13 cellular contexts compared by ENCODE assay signal in the genomic region with DNA sequence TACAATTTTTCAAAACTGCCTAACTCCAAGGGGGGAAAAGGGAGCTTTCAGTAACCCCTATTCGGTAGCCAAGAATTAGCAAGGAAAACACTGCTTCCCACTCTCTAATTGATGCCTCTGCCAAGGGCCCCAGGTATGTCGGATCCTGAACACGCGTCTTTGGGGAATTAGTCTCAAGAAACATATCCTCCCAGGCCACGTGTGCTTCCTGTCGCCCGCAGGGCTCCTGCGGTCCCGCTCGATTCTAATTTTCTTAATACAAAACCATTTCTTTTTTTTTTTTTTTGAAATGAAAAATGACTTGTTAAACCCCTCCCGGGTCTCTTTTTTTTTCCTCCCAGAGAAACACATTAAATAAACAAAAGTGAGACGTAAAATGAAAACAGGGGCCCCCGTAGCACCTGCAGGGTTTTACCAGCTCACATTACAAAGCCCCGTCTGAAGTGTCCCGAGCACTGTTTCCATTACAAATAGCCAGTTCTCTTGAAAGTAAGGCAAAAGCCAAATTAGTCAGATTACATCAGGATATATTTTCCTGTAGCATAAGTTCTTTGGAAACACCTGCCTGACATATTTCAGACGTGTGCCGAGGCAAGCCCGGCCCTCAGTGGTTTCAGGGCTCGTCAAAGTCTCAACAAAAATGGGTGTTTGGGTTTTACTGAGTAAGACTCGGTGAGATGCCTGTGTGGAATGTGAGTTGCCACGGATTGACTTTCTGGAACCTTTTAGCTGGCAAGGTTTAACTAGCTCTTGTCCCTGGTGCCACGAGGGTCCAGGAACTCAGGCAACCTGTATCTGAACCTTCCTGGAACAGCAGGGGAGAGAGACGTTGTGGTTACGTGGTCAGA. TPM values are rescaled to one million over a fixed set of nuclear protein-coding genes. Genes with fewer than 3 reads are reported as not detected.
A peak's percentile ranks its signal among the peaks of the same experiment; 100 is the strongest.
DNase-seq lines count a peak whose midpoint lies in the region; ATAC-seq and TF ChIP-seq lines count a peak whose summit lies in the region.
"Had no signal": no experiment of that assay in that cellular context is flagged by ENCODE, and none has a peak within 500 bp of the region (broad histone marks: within the 10 kb centered on the region; RNA-seq: fewer than 3 reads in every experiment).

No MANE protein-coding gene starts in this region.

- no peak overlapping the region for H3K4me3 ChIP-seq in retinal pigment epithelial cell (ENCODE audit: low read length)
- H3K4me3 ChIP-seq: SJSA1, transverse colon had no signal

- intact Hi-C loops in activated CD8-positive, alpha-beta T cell treated with anti-CD3 and anti-CD28 coated beads for 36 hours (cut with micrococcal nuclease) = no loop called here

- TF ChIP-seq CTCF in activated CD8-positive, alpha-beta T cell treated with anti-CD3 and anti-CD28 coated beads for 36 hours (IDR thresholded peaks at IDR 0.05) = no peak
- no peak for TF ChIP-seq CTCF in retinal pigment epithelial cell (conservative IDR thresholded peaks at IDR 0.05; ENCODE audit: low read depth, low read length)

- peaks cover 6% of the 10 kb centered on the region for H3K9me3 Mint-ChIP-seq in activated CD8-positive, alpha-beta T cell treated with anti-CD3 and anti-CD28 coated beads for 36 hours
- no peaks in the 10 kb centered on the region for H3K9me3 Mint-ChIP-seq in activated CD8-positive, alpha-beta T cell treated with anti-CD3 and anti-CD28 coated beads, Interleukin-2, amount 10 ng/mL, durations not matched to agents 7 days and 5 days (ENCODE audit: insufficient read depth)
- no peaks in the 10 kb centered on the region for H3K9me3 Mint-ChIP-seq in activated CD8-positive, alpha-beta memory T cell treated with anti-CD3 and anti-CD28 coated beads, Interleukin-2, amount 10 ng/mL, durations not matched to agents 7 days and 5 days (ENCODE audit: low read depth)

- no peak for ATAC-seq in activated CD8-positive, alpha-beta T cell treated with anti-CD3 and anti-CD28 coated beads for 36 hours
- ATAC-seq in activated CD8-positive, alpha-beta T cell treated with anti-CD3 and anti-CD28 coated beads, Interleukin-2, amount 10 ng/mL, durations not matched to agents 7 days and 5 days = no peak
- no peak for ATAC-seq in activated CD8-positive, alpha-beta memory T cell treated with anti-CD3 and anti-CD28 coated beads, Interleukin-2, amount 10 ng/mL, durations not matched to agents 7 days and 5 days

- POLR2A ChIA-PET in activated CD8-positive, alpha-beta T cell treated with anti-CD3 and anti-CD28 coated beads for 36 hours (lab: Charles Lee) = no interaction called here
- POLR2A ChIA-PET in activated CD8-positive, alpha-beta T cell treated with anti-CD3 and anti-CD28 coated beads, Interleukin-2, amount 10 ng/mL, durations not matched to agents 7 days and 5 days (lab: Charles Lee) = interaction anchor here (0.6 kb wide), 1 partner anchor 584 kb away, joined by 4 read pairs; no protein-coding TSS in a partner anchor

- H3K4me1 Mint-ChIP-seq in activated CD8-positive, alpha-beta T cell treated with anti-CD3 and anti-CD28 coated beads for 36 hours (ENCODE audit: low read depth) = peaks cover 3% of the 10 kb centered on the region
- H3K4me1 Mint-ChIP-seq in activated CD8-positive, alpha-beta T cell treated with anti-CD3 and anti-CD28 coated beads, Interleukin-2, amount 10 ng/mL, durations not matched to agents 7 days and 5 days (ENCODE audit: low read depth) = peaks cover 6% of the 10 kb centered on the region
- no peaks in the 10 kb centered on the region for H3K4me1 Mint-ChIP-seq in activated CD8-positive, alpha-beta memory T cell treated with anti-CD3 and anti-CD28 coated beads, Interleukin-2, amount 10 ng/mL, durations not matched to agents 7 days and 5 days

- DNase-seq in activated CD8-positive, alpha-beta T cell treated with anti-CD3 and anti-CD28 coated beads for 36 hours = no peak
- no peak for DNase-seq in activated CD8-positive, alpha-beta T cell treated with anti-CD3 and anti-CD28 coated beads, Interleukin-2, amount 10 ng/mL, durations not matched to agents 7 days and 5 days
- DNase-seq in NCI-H2107 (lab: John Stamatoyannopoulos, UW) = peak; percentile 3
- peak; percentile 2 for DNase-seq in dermis blood vessel endothelial cell
- peak; percentile 7 for DNase-seq in retinal pigment epithelial cell (ENCODE audit: low read depth)
- no peak for DNase-seq in DMS114 treated with DMSO at 0.1 percent for 48 hours (lab: John Stamatoyannopoulos, UW; ENCODE audit: unreplicated experiment)
- no peak for DNase-seq in activated CD8-positive, alpha-beta memory T cell treated with anti-CD3 and anti-CD28 coated beads, Interleukin-2, amount 10 ng/mL, durations not matched to agents 7 days and 5 days
- no peak for DNase-seq in stimulated activated naive CD4-positive, alpha-beta T cell (lab: John Stamatoyannopoulos, UW)
- DNase-seq: NCI-H187, transverse colon had no signal

- H3K27me3 Mint-ChIP-seq in activated CD8-positive, alpha-beta T cell treated with anti-CD3 and anti-CD28 coated beads for 36 hours = peaks cover 31% of the 10 kb centered on the region
- H3K27me3 Mint-ChIP-seq in activated CD8-positive, alpha-beta T cell treated with anti-CD3 and anti-CD28 coated beads, Interleukin-2, amount 10 ng/mL, durations not matched to agents 7 days and 5 days (ENCODE audit: low read depth) = peaks cover 31% of the 10 kb centered on the region
- peaks cover 37% of the 10 kb centered on the region for H3K27me3 Mint-ChIP-seq in activated CD8-positive, alpha-beta memory T cell treated with anti-CD3 and anti-CD28 coated beads, Interleukin-2, amount 10 ng/mL, durations not matched to agents 7 days and 5 days

- CTCF ChIA-PET in activated CD8-positive, alpha-beta T cell treated with anti-CD3 and anti-CD28 coated beads for 36 hours (lab: Charles Lee) = no interaction called here
- CTCF ChIA-PET in activated CD8-positive, alpha-beta T cell treated with anti-CD3 and anti-CD28 coated beads, Interleukin-2, amount 10 ng/mL, durations not matched to agents 7 days and 5 days (lab: Charles Lee) = no interaction called here
- CTCF ChIA-PET in activated CD8-positive, alpha-beta memory T cell treated with anti-CD3 and anti-CD28 coated beads, Interleukin-2, amount 10 ng/mL, durations not matched to agents 7 days and 5 days (lab: Charles Lee) = interaction anchor here (0.6 kb wide), 1 partner anchor 290 kb away, joined by 3 read pairs; no protein-coding TSS in a partner anchor

- H3K4me3 Mint-ChIP-seq in activated CD8-positive, alpha-beta T cell treated with anti-CD3 and anti-CD28 coated beads for 36 hours = peak overlapping the region; percentile 26
- no peak overlapping the region for H3K4me3 Mint-ChIP-seq in activated CD8-positive, alpha-beta T cell treated with anti-CD3 and anti-CD28 coated beads, Interleukin-2, amount 10 ng/mL, durations not matched to agents 7 days and 5 days
- H3K4me3 Mint-ChIP-seq in activated CD8-positive, alpha-beta memory T cell treated with anti-CD3 and anti-CD28 coated beads, Interleukin-2, amount 10 ng/mL, durations not matched to agents 7 days and 5 days = no peak overlapping the region
- H3K4me3 Mint-ChIP-seq: B cell had no signal

- no peak overlapping the region for H3K27ac Mint-ChIP-seq in activated CD8-positive, alpha-beta T cell treated with anti-CD3 and anti-CD28 coated beads for 36 hours
- no peak overlapping the region for H3K27ac Mint-ChIP-seq in activated CD8-positive, alpha-beta T cell treated with anti-CD3 and anti-CD28 coated beads, Interleukin-2, amount 10 ng/mL, durations not matched to agents 7 days and 5 days
- H3K27ac Mint-ChIP-seq in activated CD8-positive, alpha-beta memory T cell treated with anti-CD3 and anti-CD28 coated beads, Interleukin-2, amount 10 ng/mL, durations not matched to agents 7 days and 5 days = no peak overlapping the region
- H3K27ac Mint-ChIP-seq: B cell had no signal

- no peaks in the 10 kb centered on the region for H3K36me3 Mint-ChIP-seq in activated CD8-positive, alpha-beta T cell treated with anti-CD3 and anti-CD28 coated beads for 36 hours (ENCODE audit: low read depth)
- H3K36me3 Mint-ChIP-seq in activated CD8-positive, alpha-beta T cell treated with anti-CD3 and anti-CD28 coated beads, Interleukin-2, amount 10 ng/mL, durations not matched to agents 7 days and 5 days (ENCODE audit: low read depth) = no peaks in the 10 kb centered on the region
- H3K36me3 Mint-ChIP-seq in activated CD8-positive, alpha-beta memory T cell treated with anti-CD3 and anti-CD28 coated beads, Interleukin-2, amount 10 ng/mL, durations not matched to agents 7 days and 5 days = no peaks in the 10 kb centered on the region

RNA-seq across cellular contexts. Expression of gene SMIM23, which starts 21.6 kb away (rescaled TPM):
- total RNA-seq in activated CD8-positive, alpha-beta T cell treated with anti-CD3 and anti-CD28 coated beads for 36 hours = not detected
- total RNA-seq in activated CD8-positive, alpha-beta T cell treated with anti-CD3 and anti-CD28 coated beads, Interleukin-2, amount 10 ng/mL, durations not matched to agents 7 days and 5 days = not detected
- not detected in 2 replicates for total RNA-seq in dermis blood vessel endothelial cell
- total RNA-seq in activated CD8-positive, alpha-beta memory T cell treated with anti-CD3 and anti-CD28 coated beads, Interleukin-2, amount 10 ng/mL, durations not matched to agents 7 days and 5 days = not detected
- total RNA-seq: B cell, posterior vena cava, SJSA1, transverse colon had no signal

Comparison
In these comparisons a context has a peak if more than half of its experiments do, and no peak if none do; other contexts are left out.
1. DNase-seq: peak in NCI-H2107 (single experiment), dermis blood vessel endothelial cell (single experiment) and retinal pigment epithelial cell (single experiment); none in activated CD8-positive, alpha-beta T cell treated with anti-CD3 and anti-CD28 coated beads for 36 hours (single experiment), activated CD8-positive, alpha-beta T cell treated with anti-CD3 and anti-CD28 coated beads, Interleukin-2, amount 10 ng/mL, durations not matched to agents 7 days and 5 days (single experiment), DMS114 treated with DMSO at 0.1 percent for 48 hours (single experiment), activated CD8-positive, alpha-beta memory T cell treated with anti-CD3 and anti-CD28 coated beads, Interleukin-2, amount 10 ng/mL, durations not matched to agents 7 days and 5 days (single experiment) and stimulated activated naive CD4-positive, alpha-beta T cell (0 of 6).